ENCODE assay signal across 1 cellular context in genomic region chr9:92669890-92670708, GRCh38.
TF ChIP-seq lines count a peak whose summit lies in the region.

A gene with protein sequence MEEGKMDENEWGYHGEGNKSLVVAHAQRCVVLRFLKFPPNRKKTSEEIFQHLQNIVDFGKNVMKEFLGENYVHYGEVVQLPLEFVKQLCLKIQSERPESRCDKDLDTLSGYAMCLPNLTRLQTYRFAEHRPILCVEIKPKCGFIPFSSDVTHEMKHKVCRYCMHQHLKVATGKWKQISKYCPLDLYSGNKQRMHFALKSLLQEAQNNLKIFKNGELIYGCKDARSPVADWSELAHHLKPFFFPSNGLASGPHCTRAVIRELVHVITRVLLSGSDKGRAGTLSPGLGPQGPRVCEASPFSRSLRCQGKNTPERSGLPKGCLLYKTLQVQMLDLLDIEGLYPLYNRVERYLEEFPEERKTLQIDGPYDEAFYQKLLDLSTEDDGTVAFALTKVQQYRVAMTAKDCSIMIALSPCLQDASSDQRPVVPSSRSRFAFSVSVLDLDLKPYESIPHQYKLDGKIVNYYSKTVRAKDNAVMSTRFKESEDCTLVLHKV (minus strand): TSS chr9:92670131. CDS start chr9:92669988, 143 bp downstream.

TF ChIP-seq in HEK293, 187 proteins besides CTCF, POLR2A, EP300 and RAD21 (continued from another document):
- TF ChIP-seq ZBTB49 (tag by site-specific recombination; IDR thresholded peaks at IDR 0.05; ENCODE audit: low read depth) (no peak), ZNF76 (tag by site-specific recombination; IDR thresholded peaks at IDR 0.05; ENCODE audit: borderline replicate concordance, low read depth) (peak; percentile 83; the same call in 1 of the 2 replicates), GLIS2 (tag by site-specific recombination; IDR thresholded peaks at IDR 0.05) (peak; percentile 37; the same call in 1 of the 2 replicates), ZNF768 (tag by site-specific recombination; IDR thresholded peaks at IDR 0.05) (0 out of 2 replicates have a peak, but pooled peaks have one; percentile 24), ZXDB (tag by site-specific recombination; IDR thresholded peaks at IDR 0.05) (peak; percentile 53), ZNF529 (tag by site-specific recombination; IDR thresholded peaks at IDR 0.05; ENCODE audit: insufficient replicate concordance) (no peak), KLF8 (tag by site-specific recombination; IDR thresholded peaks at IDR 0.05) (0 out of 2 replicates have a peak, but pooled peaks have one; percentile 23), PBX3 (CRISPR knock-in tag; IDR thresholded peaks at IDR 0.05) (0 out of 2 replicates have a peak, but pooled peaks have one; percentile 74), ZNF837 (tag by site-specific recombination; IDR thresholded peaks at IDR 0.05) (no peak), ZNF785 (tag by site-specific recombination; IDR thresholded peaks at IDR 0.05) (no peak), ZBTB17 (tag by site-specific recombination; IDR thresholded peaks at IDR 0.05) (peak; percentile 64; the same call in 1 of the 2 replicates), YY2 (tag by site-specific recombination; IDR thresholded peaks at IDR 0.05) (0 out of 2 replicates have a peak, but pooled peaks have one; percentile 56), ZFHX2 (tag by site-specific recombination; conservative IDR thresholded peaks at IDR 0.05) (peak; percentile 80), EGR2 (tag by site-specific recombination; IDR thresholded peaks at IDR 0.05; ENCODE audit: low read depth) (0 out of 2 replicates have a peak, but pooled peaks have one; percentile 29), ZBTB8A (tag by site-specific recombination; IDR thresholded peaks at IDR 0.05) (0 out of 2 replicates have a peak, but pooled peaks have one; percentile 9)
